Comparison of ENCODE assay signal across 15 cellular contexts in the genomic region with DNA sequence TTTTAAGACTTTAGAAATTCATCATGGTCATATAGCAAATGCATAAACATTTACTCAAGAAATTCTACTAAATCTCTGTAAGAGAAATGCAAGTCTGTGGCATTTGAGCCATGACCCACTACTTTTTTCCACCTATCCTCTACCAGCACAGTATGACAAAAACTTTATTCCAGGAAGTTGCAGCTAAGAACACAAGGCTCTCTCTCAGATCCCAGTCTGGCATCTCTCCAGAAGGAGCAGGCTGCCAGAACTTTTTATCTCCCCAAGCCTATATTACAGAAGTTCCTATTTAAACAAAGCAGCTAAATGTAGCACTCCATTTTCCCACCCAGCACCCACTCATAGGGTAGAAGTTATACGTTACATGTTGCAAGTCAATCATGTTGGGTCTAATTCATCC. TPM values are rescaled to one million over a fixed set of nuclear protein-coding genes. Genes with fewer than 3 reads are reported as not detected.
DNase-seq lines count a peak whose midpoint lies in the region; ATAC-seq and TF ChIP-seq lines count a peak whose summit lies in the region.
"Had no signal": no experiment of that assay in that cellular context is flagged by ENCODE, and none has a peak within 500 bp of the region (broad histone marks: within the 10 kb centered on the region; RNA-seq: fewer than 3 reads in every experiment).

No MANE protein-coding gene starts in this region.

- DNase-seq in COLO829 (ENCODE audit: low spot score): peak; percentile 57
- peak; percentile 31 for DNase-seq in PC-3
- DNase-seq in mesothelial cell of epicardium (ENCODE audit: low spot score in 2 of 2, unreplicated experiment in 2 of 2): no peak
- DNase-seq in NCI-H2107 (lab: John Stamatoyannopoulos, UW): no peak
- DNase-seq in Peyer's patch: no peak
- DNase-seq in T-helper 2 cell treated with Interferon-gamma antibody and Interleukin-4, amounts not matched to agents 5 μg/mL and 100 μg/mL, for 36 hours (ENCODE audit: low spot score): no peak
- no peak for DNase-seq in NCI-H128 (lab: John Stamatoyannopoulos, UW; ENCODE audit: unreplicated experiment)
- DNase-seq: activated CD4-positive, alpha-beta T cell treated with anti-CD3 and anti-CD28 coated beads for 1 hour; activated naive CD4-positive, alpha-beta T cell treated with Interleukin-2 at 50 U/mL for 16 hours; Caco-2; NCI-H1930; NCI-H69; T-helper 1 cell had no signal

- no peaks in the 10 kb centered on the region for H3K79me2 ChIP-seq in PC-3 (ENCODE audit: low read length)

- no peak overlapping the region for H3K9ac ChIP-seq in PC-3 (ENCODE audit: low read length)

- POLR2A ChIA-PET in PC-3 (lab: Charles Lee; ENCODE audit: unreplicated experiment): no interaction called here

- no peak overlapping the region for H3K4me2 ChIP-seq in PC-3 (ENCODE audit: low read length)

- no peaks in the 10 kb centered on the region for H3F3A ChIP-seq in PC-3 (ENCODE audit: low read length, unreplicated experiment)

- no TSS peak for BruUV-seq in PC-3 (replicated peaks; lab: Mats Ljungman, UMichigan)

- peaks cover 7% of the 10 kb centered on the region for H3K9me3 Mint-ChIP-seq in mesothelial cell of epicardium
- peaks cover under 1% of the 10 kb centered on the region for H3K9me3 Mint-ChIP-seq in T-helper 2 cell treated with Interferon-gamma antibody and Interleukin-4, amounts not matched to agents 5 μg/mL and 100 μg/mL, for 36 hours

- peak overlapping the region; percentile 71 for H3K27ac Mint-ChIP-seq in mesothelial cell of epicardium
- H3K27ac Mint-ChIP-seq in T-helper 2 cell treated with Interferon-gamma antibody and Interleukin-4, amounts not matched to agents 5 μg/mL and 100 μg/mL, for 36 hours: no peak overlapping the region

- H3K9me2 ChIP-seq in PC-3 (replicated peaks; ENCODE audit: low read length): no peaks in the 10 kb centered on the region

- H3K9me3 ChIP-seq in PC-3 (ENCODE audit: low read length) (no peaks in the 10 kb centered on the region), Peyer's patch (peaks cover 0 to 2% (median 0%) of the 10 kb centered on the region in 4 donors)
- H3K9me3 ChIP-seq: Caco-2 had no signal

- H3K4me1 ChIP-seq in PC-3 (ENCODE audit: insufficient read depth, low read length): no peaks in the 10 kb centered on the region; the same call in 1 of the 2 replicates
- H3K4me1 ChIP-seq in Peyer's patch: no peaks in the 10 kb centered on the region
- H3K4me1 ChIP-seq: Caco-2 had no signal

- TF ChIP-seq CTCF in PC-3 (conservative IDR thresholded peaks at IDR 0.05; ENCODE audit: low read depth, low read length) (no peak), mesothelial cell of epicardium (IDR thresholded peaks at IDR 0.05; ENCODE audit: unreplicated experiment) (no peak), Peyer's patch (IDR thresholded peaks at IDR 0.05) (no peak)

- CTCF ChIA-PET in PC-3 (lab: Charles Lee): no interaction called here

- H2AFZ ChIP-seq in PC-3 (ENCODE audit: low read length): no peak overlapping the region

- H3K36me3 Mint-ChIP-seq in mesothelial cell of epicardium: peaks cover under 1% of the 10 kb centered on the region
- H3K36me3 Mint-ChIP-seq in T-helper 2 cell treated with Interferon-gamma antibody and Interleukin-4, amounts not matched to agents 5 μg/mL and 100 μg/mL, for 36 hours (ENCODE audit: low read depth): no peaks in the 10 kb centered on the region

- intact Hi-C loops in PC-3 (cut with micrococcal nuclease): no loop called here

- H3K4me3 ChIP-seq in PC-3 (ENCODE audit: low read length) (no peak overlapping the region), Peyer's patch (no peak overlapping the region)
- H3K4me3 ChIP-seq: cardiac muscle cell had no signal

- H3K4me1 Mint-ChIP-seq in mesothelial cell of epicardium: peaks cover 40% of the 10 kb centered on the region
- H3K4me1 Mint-ChIP-seq in T-helper 2 cell treated with Interferon-gamma antibody and Interleukin-4, amounts not matched to agents 5 μg/mL and 100 μg/mL, for 36 hours (ENCODE audit: low read depth): no peaks in the 10 kb centered on the region

- H3K27ac ChIP-seq in PC-3 (ENCODE audit: low read length): no peak overlapping the region
- no peak overlapping the region for H3K27ac ChIP-seq in Peyer's patch
- H3K27ac ChIP-seq: cardiac muscle cell had no signal

- H3K27me3 Mint-ChIP-seq in mesothelial cell of epicardium (ENCODE audit: low read depth): no peaks in the 10 kb centered on the region
- H3K27me3 Mint-ChIP-seq in T-helper 2 cell treated with Interferon-gamma antibody and Interleukin-4, amounts not matched to agents 5 μg/mL and 100 μg/mL, for 36 hours (ENCODE audit: low read depth): no peaks in the 10 kb centered on the region

- H4K20me1 ChIP-seq in PC-3 (ENCODE audit: low read length): no peaks in the 10 kb centered on the region

- H3K36me3 ChIP-seq in PC-3 (ENCODE audit: low read depth, low read length) (no peaks in the 10 kb centered on the region), Peyer's patch (no peaks in the 10 kb centered on the region)
- H3K36me3 ChIP-seq: cardiac muscle cell had no signal

- H3K4me3 Mint-ChIP-seq in mesothelial cell of epicardium: no peak overlapping the region
- no peak overlapping the region for H3K4me3 Mint-ChIP-seq in T-helper 2 cell treated with Interferon-gamma antibody and Interleukin-4, amounts not matched to agents 5 μg/mL and 100 μg/mL, for 36 hours

- no peak for ATAC-seq in PC-3
- ATAC-seq in esophagus mucosa: peak; percentile 60

- TF ChIP-seq POLR2A in Peyer's patch (IDR thresholded peaks at IDR 0.05): no peak

- no peaks in the 10 kb centered on the region for H3K27me3 ChIP-seq in PC-3 (ENCODE audit: low read length)
- H3K27me3 ChIP-seq in Peyer's patch: no peaks in the 10 kb centered on the region
- H3K27me3 ChIP-seq: cardiac muscle cell had no signal

RNA-seq across cellular contexts. Expression of a gene that starts 49.3 kb away (rescaled TPM):
- total RNA-seq in PC-3 (2014; rRNA removed): 70.7 and 98.0 TPM in 2 replicates
- 170 TPM for total RNA-seq in esophagus mucosa
- total RNA-seq in mesothelial cell of epicardium: 7.8 to 8.3 TPM (median 8.0 TPM) in 3 replicates
- total RNA-seq in Peyer's patch: not detected
- total RNA-seq: Caco-2, cardiac muscle cell had no signal

Comparison
In these comparisons a context has a peak if more than half of its experiments do, and no peak if none do; other contexts are left out.
1. DNase-seq: peak in COLO829 (single experiment) and PC-3 (single experiment); none in mesothelial cell of epicardium (0 of 2), NCI-H2107 (single experiment), Peyer's patch (0 of 3), T-helper 2 cell treated with Interferon-gamma antibody and Interleukin-4, amounts not matched to agents 5 μg/mL and 100 μg/mL, for 36 hours (single experiment) and NCI-H128 (single experiment).